In genomic region chr15:89761009-89761831, GRCh38 we compare ENCODE assay signal across 1 cellular context.
A peak's percentile ranks its signal among the peaks of the same experiment; 100 is the strongest.
TF ChIP-seq lines count a peak whose summit lies in the region.

No MANE protein-coding gene starts in this region.

TF ChIP-seq in HepG2, 621 proteins besides CTCF, POLR2A, EP300 and RAD21 (continued from another document and continues in another):
- TF ChIP-seq ZNF407 (CRISPR knock-in tag; IDR thresholded peaks at IDR 0.05; ENCODE audit: not compliant biosample characterization): peak; percentile 12
- no peak for TF ChIP-seq ZKSCAN8 (CRISPR knock-in tag; IDR thresholded peaks at IDR 0.05; ENCODE audit: borderline replicate concordance)
- no peak for TF ChIP-seq HNRNPL (IDR thresholded peaks at IDR 0.05; ENCODE audit: low read depth, low read length)
- no peak for TF ChIP-seq RARA (CRISPR knock-in tag; IDR thresholded peaks at IDR 0.05)
- no peak for TF ChIP-seq ZNF780A (CRISPR knock-in tag; IDR thresholded peaks at IDR 0.05)
- no peak for TF ChIP-seq ZFY (CRISPR knock-in tag; IDR thresholded peaks at IDR 0.05)
- no peak for TF ChIP-seq RELA (CRISPR knock-in tag; IDR thresholded peaks at IDR 0.05)
- TF ChIP-seq KLF9 (CRISPR knock-in tag; IDR thresholded peaks at IDR 0.05; ENCODE audit: low read depth): no peak
- no peak for TF ChIP-seq ZNF432 (CRISPR knock-in tag; IDR thresholded peaks at IDR 0.05; ENCODE audit: borderline replicate concordance)
- no peak for TF ChIP-seq ZNF513 (CRISPR knock-in tag; conservative IDR thresholded peaks at IDR 0.05)
- TF ChIP-seq EHMT2 (IDR thresholded peaks at IDR 0.05; ENCODE audit: borderline replicate concordance, low read depth, low read length): no peak
- TF ChIP-seq RARG (CRISPR knock-in tag; IDR thresholded peaks at IDR 0.05; ENCODE audit: low read depth): no peak
- no peak for TF ChIP-seq ZSCAN9 (CRISPR knock-in tag; IDR thresholded peaks at IDR 0.05; ENCODE audit: borderline replicate concordance)
- no peak for TF ChIP-seq HNF1A (IDR thresholded peaks at IDR 0.05; ENCODE audit: low read depth)
- TF ChIP-seq HNF1A (CRISPR knock-in tag; IDR thresholded peaks at IDR 0.05; ENCODE audit: borderline replicate concordance): no peak
- TF ChIP-seq KDM3A (CRISPR knock-in tag; IDR thresholded peaks at IDR 0.05; ENCODE audit: low read depth): no peak
- 0 out of 2 replicates have a peak, but pooled peaks have one; percentile 32 for TF ChIP-seq CAMTA2 (CRISPR knock-in tag; IDR thresholded peaks at IDR 0.05; ENCODE audit: borderline replicate concordance)
- TF ChIP-seq MED13 (CRISPR knock-in tag; IDR thresholded peaks at IDR 0.05): no peak
- no peak for TF ChIP-seq SRSF9 (IDR thresholded peaks at IDR 0.05; ENCODE audit: borderline replicate concordance, insufficient read depth, low read depth, low read length, poor library complexity, severe bottlenecking)
- TF ChIP-seq PHF21A (CRISPR knock-in tag; IDR thresholded peaks at IDR 0.05): 0 out of 2 replicates have a peak, but pooled peaks have one; percentile 28
- TF ChIP-seq ZBTB14 (CRISPR knock-in tag; IDR thresholded peaks at IDR 0.05): no peak
- TF ChIP-seq TBL1XR1 (IDR thresholded peaks at IDR 0.05; ENCODE audit: borderline replicate concordance, low read length, partially characterized antibody): no peak
- TF ChIP-seq ARID4A (CRISPR knock-in tag; IDR thresholded peaks at IDR 0.05; ENCODE audit: borderline replicate concordance): no peak
- TF ChIP-seq ARNTL (CRISPR knock-in tag; IDR thresholded peaks at IDR 0.05): peak; percentile 39; the same call in 1 of the 2 replicates
- no peak for TF ChIP-seq SP2 (CRISPR knock-in tag; IDR thresholded peaks at IDR 0.05)
- TF ChIP-seq ZNF121 (CRISPR knock-in tag; IDR thresholded peaks at IDR 0.05): 0 out of 2 replicates have a peak, but pooled peaks have one; percentile 2
- 0 out of 2 replicates have a peak, but pooled peaks have one; percentile 23 for TF ChIP-seq MEIS1 (CRISPR knock-in tag; IDR thresholded peaks at IDR 0.05; ENCODE audit: borderline replicate concordance)
